ENCODE assay signal across 29 cellular contexts in genomic region chrX:134649770-134650169, GRCh38. TPM values are rescaled to one million over a fixed set of nuclear protein-coding genes. Genes with fewer than 3 reads are reported as not detected.
DNase-seq lines count a peak whose midpoint lies in the region; ATAC-seq, FAIRE-seq and TF ChIP-seq lines count a peak whose summit lies in the region.
"Had no signal": no experiment of that assay in that cellular context is flagged by ENCODE, and none has a peak within 500 bp of the region (broad histone marks: within the 10 kb centered on the region; RNA-seq: fewer than 3 reads in every experiment).

No MANE protein-coding gene starts in this region.

- ATAC-seq in GM18873 (IDR thresholded peaks at IDR 0.05; ENCODE audit: low FRiP score, unreplicated experiment), result no peak

- WGBS in mesendoderm (ENCODE audit: extremely low coverage, insufficient coverage, low lambda C conversion rate), result no CpG with 5 or more reads among the region's 4 CpGs
- no CpG with 5 or more reads among the region's 4 CpGs for WGBS in trophoblast cell (ENCODE audit: extremely low coverage, insufficient coverage, insufficient read length)
- 83% methylated on average over 4 of the region's 4 CpGs; no CpG with 5 or more reads in 1 of the 2 donors for WGBS in testis, 2 donors

- H3K9ac ChIP-seq in mesendoderm (ENCODE audit: low read length) (no peak overlapping the region), trophoblast cell (ENCODE audit: low read length) (no peak overlapping the region)
- H3K9ac ChIP-seq: BLaER1 had no signal

- no peak overlapping the region for H2BK15ac ChIP-seq in mesendoderm (replicated peaks; ENCODE audit: low read depth)

- H3K27ac ChIP-seq in mesendoderm (ENCODE audit: low read depth, low read length), result no peak overlapping the region
- no peak overlapping the region for H3K27ac ChIP-seq in trophoblast cell (ENCODE audit: low read depth, low read length)
- no peak overlapping the region for H3K27ac ChIP-seq in testis
- H3K27ac ChIP-seq: BLaER1 had no signal

- H3K9me3 ChIP-seq in trophoblast cell (ENCODE audit: insufficient read depth, low read depth, low read length) (no peaks in the 10 kb centered on the region), testis (no peaks in the 10 kb centered on the region)
- H3K9me3 ChIP-seq: BE2C, BLaER1 had no signal

- H3K36me3 ChIP-seq in mesendoderm (ENCODE audit: control insufficient read depth, insufficient read depth, low read length) (no peaks in the 10 kb centered on the region), trophoblast cell (ENCODE audit: control insufficient read depth in 1 of 2, insufficient read depth in 2 of 2, low read length in 2 of 2) (no peaks in the 10 kb centered on the region), testis (ENCODE audit: low read depth, missing control alignments) (no peaks in the 10 kb centered on the region)
- H3K36me3 ChIP-seq: BE2C, BLaER1 had no signal

- no peaks in the 10 kb centered on the region for H3K79me1 ChIP-seq in mesendoderm (ENCODE audit: low read length)
- no peaks in the 10 kb centered on the region for H3K79me1 ChIP-seq in trophoblast cell (ENCODE audit: low read length)

- H3K79me2 ChIP-seq in mesendoderm (ENCODE audit: control insufficient read depth, insufficient read depth, low read length), result no peaks in the 10 kb centered on the region
- H3K79me2 ChIP-seq in trophoblast cell (ENCODE audit: control insufficient read depth, insufficient read depth, low read length, poor library complexity), result no peaks in the 10 kb centered on the region

- no peak overlapping the region for H4K8ac ChIP-seq in mesendoderm (ENCODE audit: low read depth, low read length)
- no peak overlapping the region for H4K8ac ChIP-seq in trophoblast cell (ENCODE audit: low read depth, low read length)

- no peak overlapping the region for H3K27ac Mint-ChIP-seq in HFFc6
- H3K27ac Mint-ChIP-seq: CD14-positive monocyte; CD4-positive, alpha-beta memory T cell; CD4-positive, CD25-positive, alpha-beta regulatory T cell; CD8-positive, alpha-beta memory T cell had no signal

- peaks cover 7% of the 10 kb centered on the region; the same call in 1 of the 2 replicates for H3K4me1 Mint-ChIP-seq in HFFc6 (ENCODE audit: low read depth)
- H3K4me1 Mint-ChIP-seq: CD14-positive monocyte; CD4-positive, CD25-positive, alpha-beta regulatory T cell had no signal

- DNase-seq in HFFc6 (no peak), mesendoderm (no peak), trophoblast cell (peak; percentile 36 to 76), cerebellum (ENCODE audit: low spot score) (no peak), testis (no peak), NCI-H524 (lab: John Stamatoyannopoulos, UW) (no peak)
- DNase-seq: 8988T; ACHN; BE2C; C1 segment of cervical spinal cord; CD4-positive, alpha-beta memory T cell; CD4-positive, CD25-positive, alpha-beta regulatory T cell; CD8-positive, alpha-beta memory T cell; COR-L47; DMS 273 treated with DMSO at 0.1 percent for 48 hours; DMS153; DMS53; DMS79; DND-41; EL; GF-D8 had no signal

- H2BK120ac ChIP-seq in mesendoderm (ENCODE audit: low read depth, low read length) (no peak overlapping the region), trophoblast cell (ENCODE audit: insufficient read depth, low read length, poor library complexity) (no peak overlapping the region)

- H3K4me3 ChIP-seq in mesendoderm (ENCODE audit: low read length) (no peak overlapping the region), trophoblast cell (ENCODE audit: low read depth, low read length) (no peak overlapping the region), testis (no peak overlapping the region)
- H3K4me3 ChIP-seq: BLaER1 had no signal

- no peak overlapping the region for H3K4me2 ChIP-seq in mesendoderm (ENCODE audit: low read length)
- H3K4me2 ChIP-seq in trophoblast cell (ENCODE audit: low read length), result no peak overlapping the region
- H3K4me2 ChIP-seq: BLaER1 had no signal

- no peak overlapping the region for H2AFZ ChIP-seq in trophoblast cell (ENCODE audit: insufficient read depth, low read length, poor library complexity)

- H3K23ac ChIP-seq in mesendoderm (ENCODE audit: low read length), result no peak overlapping the region
- H3K23ac ChIP-seq in trophoblast cell (ENCODE audit: low read length), result no peak overlapping the region

- 0 out of 2 replicates have a peak, but pooled peaks have one; percentile 6 for TF ChIP-seq CTCF in HFFc6 (IDR thresholded peaks at IDR 0.05)
- no peak for TF ChIP-seq CTCF in testis (IDR thresholded peaks at IDR 0.05)

- H3K56ac ChIP-seq in mesendoderm (ENCODE audit: low read length), result no peak overlapping the region

- no peak overlapping the region for H4K12ac ChIP-seq in trophoblast cell (ENCODE audit: low read depth, low read length)

- H3K4me3 Mint-ChIP-seq in HFFc6, result no peak overlapping the region
- H3K4me3 Mint-ChIP-seq: CD14-positive monocyte; CD4-positive, alpha-beta memory T cell; CD4-positive, CD25-positive, alpha-beta regulatory T cell; CD8-positive, alpha-beta memory T cell had no signal

- H3K14ac ChIP-seq in trophoblast cell (ENCODE audit: low read length), result no peak overlapping the region

- H3K18ac ChIP-seq in mesendoderm (ENCODE audit: low read length), result no peak overlapping the region
- no peak overlapping the region for H3K18ac ChIP-seq in trophoblast cell (ENCODE audit: low read length)

- H2BK5ac ChIP-seq in mesendoderm (ENCODE audit: low read length), result no peak overlapping the region
- H2BK5ac ChIP-seq in trophoblast cell (ENCODE audit: low read depth, low read length, poor library complexity), result no peak overlapping the region

- H3K36me3 Mint-ChIP-seq in HFFc6 (ENCODE audit: low read depth), result peaks cover 6% of the 10 kb centered on the region; the same call in 1 of the 2 replicates
- H3K36me3 Mint-ChIP-seq: CD14-positive monocyte; CD4-positive, alpha-beta memory T cell; CD4-positive, CD25-positive, alpha-beta regulatory T cell; CD8-positive, alpha-beta memory T cell had no signal

- H3K27me3 ChIP-seq in mesendoderm (ENCODE audit: insufficient read depth, low read length, poor library complexity) (no peaks in the 10 kb centered on the region), trophoblast cell (ENCODE audit: insufficient read depth, low read length) (no peaks in the 10 kb centered on the region), testis (no peaks in the 10 kb centered on the region)
- H3K27me3 ChIP-seq: BE2C had no signal

- H4K5ac ChIP-seq in mesendoderm (ENCODE audit: low read length), result no peak overlapping the region

- H4K91ac ChIP-seq in trophoblast cell (ENCODE audit: low read depth, low read length), result no peak overlapping the region

- TF ChIP-seq POLR2A in testis (IDR thresholded peaks at IDR 0.05), result no peak

- intact Hi-C loops in testis (cut with DNase I; ENCODE audit: low total_unique reads), result no loop called here

- H2AK5ac ChIP-seq in mesendoderm (ENCODE audit: low read length) (no peak overlapping the region), trophoblast cell (ENCODE audit: low read length) (no peak overlapping the region)

- H3K27me3 Mint-ChIP-seq in HFFc6 (ENCODE audit: insufficient read depth), result no peaks in the 10 kb centered on the region

- H3K9me3 Mint-ChIP-seq in HFFc6, result no peaks in the 10 kb centered on the region
- H3K9me3 Mint-ChIP-seq: CD4-positive, alpha-beta memory T cell; CD8-positive, alpha-beta memory T cell had no signal

- peak; percentile 62 for FAIRE-seq in colon (lab: Jason Lieb, UNC)
- FAIRE-seq: A204.1, G401.6, GM12891 had no signal

- H2BK12ac ChIP-seq in trophoblast cell (ENCODE audit: low read length), result peak overlapping the region; percentile 49

- H3K4me1 ChIP-seq in mesendoderm (ENCODE audit: control insufficient read depth, low read depth, low read length), result no peaks in the 10 kb centered on the region
- peaks cover 0 to 4% of the 10 kb centered on the region in 2 experiments for H3K4me1 ChIP-seq in trophoblast cell (ENCODE audit: control insufficient read depth in 1 of 2, insufficient read depth in 2 of 2, low read length in 2 of 2)
- no peaks in the 10 kb centered on the region for H3K4me1 ChIP-seq in testis
- H3K4me1 ChIP-seq: BE2C, BLaER1 had no signal

- peak overlapping the region; percentile 16 for H3K4ac ChIP-seq in mesendoderm (ENCODE audit: low read depth, low read length)
- H3K4ac ChIP-seq in trophoblast cell (ENCODE audit: low read depth, low read length), result no peak overlapping the region

RNA-seq across cellular contexts. Expression of gene PLAC1, which starts 8.5 kb away (rescaled TPM):
- under 1 TPM in 1 of 6 experiments, not detected in 5; 0.51 TPM for total RNA-seq in HFFc6 (2021; fragmentation: NEBNext Ultra II Directional; extraction: Animal tissue kit (Norgen Biotek cat#: 25700))
- 0.56 TPM for polyA plus RNA-seq in mesendoderm (2013, experiment 1 of 2)
- polyA plus RNA-seq in mesendoderm (2013, experiment 2 of 2), result 0.70 TPM
- 0.37 and 0.41 TPM in 2 replicates for polyA plus RNA-seq in trophoblast cell (2013)
- total RNA-seq in cerebellum, result not detected
- total RNA-seq in testis, result 1 to 10 TPM in 1 of 2 donors, under 1 TPM in 1; 0.81 to 1.0 TPM
- polyA plus RNA-seq in testis (ENCODE audit: insufficient read depth, low read depth, low replicate concordance), result 3.0 TPM
- total RNA-seq: CD4-positive, alpha-beta memory T cell; CD4-positive, CD25-positive, alpha-beta regulatory T cell; CD8-positive, alpha-beta memory T cell; Daoy had no signal
- polyA plus RNA-seq: CD14-positive monocyte; CD4-positive, alpha-beta memory T cell; CD4-positive, CD25-positive, alpha-beta regulatory T cell; CD8-positive, alpha-beta memory T cell had no signal

Comparison
In these comparisons a context has a peak if more than half of its experiments do, and no peak if none do; other contexts are left out.
1. DNase-seq: peak in trophoblast cell (2 of 2); none in HFFc6 (single experiment), mesendoderm (single experiment), cerebellum (single experiment), testis (single experiment) and NCI-H524 (0 of 2).